Comparison of ENCODE assay signal across 1 cellular context in genomic region chr17:39950871-39951348, GRCh38.
A peak's percentile ranks its signal among the peaks of the same experiment; 100 is the strongest.
TF ChIP-seq lines count a peak whose summit lies in the region.

No MANE protein-coding gene starts in this region.

TF ChIP-seq in HEK293, 187 proteins besides CTCF, POLR2A, EP300 and RAD21 (continued from another document):
- TF ChIP-seq ZNF776 (tag by site-specific recombination; IDR thresholded peaks at IDR 0.05; ENCODE audit: borderline replicate concordance) (no peak), MYNN (tag by site-specific recombination; IDR thresholded peaks at IDR 0.05; ENCODE audit: borderline replicate concordance) (no peak), KLF1 (tag by site-specific recombination; IDR thresholded peaks at IDR 0.05) (peak; percentile 61), ZNF155 (tag by site-specific recombination; IDR thresholded peaks at IDR 0.05) (no peak), GLIS1 (tag by site-specific recombination; IDR thresholded peaks at IDR 0.05) (peak; percentile 14; the same call in 1 of the 2 replicates)
- TF ChIP-seq, protein P1, sequence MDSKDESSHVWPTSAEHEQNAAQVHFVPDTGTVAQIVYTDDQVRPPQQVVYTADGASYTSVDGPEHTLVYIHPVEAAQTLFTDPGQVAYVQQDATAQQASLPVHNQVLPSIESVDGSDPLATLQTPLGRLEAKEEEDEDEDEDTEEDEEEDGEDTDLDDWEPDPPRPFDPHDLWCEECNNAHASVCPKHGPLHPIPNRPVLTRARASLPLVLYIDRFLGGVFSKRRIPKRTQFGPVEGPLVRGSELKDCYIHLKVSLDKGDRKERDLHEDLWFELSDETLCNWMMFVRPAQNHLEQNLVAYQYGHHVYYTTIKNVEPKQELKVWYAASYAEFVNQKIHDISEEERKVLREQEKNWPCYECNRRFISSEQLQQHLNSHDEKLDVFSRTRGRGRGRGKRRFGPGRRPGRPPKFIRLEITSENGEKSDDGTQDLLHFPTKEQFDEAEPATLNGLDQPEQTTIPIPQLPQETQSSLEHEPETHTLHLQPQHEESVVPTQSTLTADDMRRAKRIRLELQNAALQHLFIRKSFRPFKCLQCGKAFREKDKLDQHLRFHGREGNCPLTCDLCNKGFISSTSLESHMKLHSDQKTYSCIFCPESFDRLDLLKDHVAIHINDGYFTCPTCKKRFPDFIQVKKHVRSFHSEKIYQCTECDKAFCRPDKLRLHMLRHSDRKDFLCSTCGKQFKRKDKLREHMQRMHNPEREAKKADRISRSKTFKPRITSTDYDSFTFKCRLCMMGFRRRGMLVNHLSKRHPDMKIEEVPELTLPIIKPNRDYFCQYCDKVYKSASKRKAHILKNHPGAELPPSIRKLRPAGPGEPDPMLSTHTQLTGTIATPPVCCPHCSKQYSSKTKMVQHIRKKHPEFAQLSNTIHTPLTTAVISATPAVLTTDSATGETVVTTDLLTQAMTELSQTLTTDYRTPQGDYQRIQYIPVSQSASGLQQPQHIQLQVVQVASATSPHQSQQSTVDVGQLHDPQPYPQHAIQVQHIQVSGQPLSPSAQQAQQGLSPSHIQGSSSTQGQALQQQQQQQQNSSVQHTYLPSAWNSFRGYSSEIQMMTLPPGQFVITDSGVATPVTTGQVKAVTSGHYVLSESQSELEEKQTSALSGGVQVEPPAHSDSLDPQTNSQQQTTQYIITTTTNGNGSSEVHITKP (tag by site-specific recombination; IDR thresholded peaks at IDR 0.05) = peak; percentile 39; the same call in 1 of the 2 replicates
